Comparison of ENCODE assay signal across 14 cellular contexts in genomic region chr22:20889904-20890303, GRCh38. TPM values are rescaled to one million over a fixed set of nuclear protein-coding genes. Genes with fewer than 3 reads are reported as not detected.
DNase-seq lines count a peak whose midpoint lies in the region; ATAC-seq and TF ChIP-seq lines count a peak whose summit lies in the region.
"Had no signal": no experiment of that assay in that cellular context is flagged by ENCODE, and none has a peak within 500 bp of the region (broad histone marks: within the 10 kb centered on the region; RNA-seq: fewer than 3 reads in every experiment).

No MANE protein-coding gene starts in this region.

- H3K4me1 ChIP-seq in endodermal cell (ENCODE audit: control insufficient read depth, insufficient read depth, low read length) (peaks cover 5% of the 10 kb centered on the region), neural progenitor cell (no peaks in the 10 kb centered on the region), foreskin keratinocyte (no peaks in the 10 kb centered on the region)

- DNase-seq in WERI-Rb-1 (no peak), endodermal cell (no peak), neural progenitor cell (ENCODE audit: low spot score) (no peak), GM19238 (ENCODE audit: insufficient read length, low spot score) (no peak), chondrocyte (ENCODE audit: low spot score) (no peak), foreskin keratinocyte (no peak)
- DNase-seq: C1 segment of cervical spinal cord; Caco-2; CD4-positive, alpha-beta memory T cell; DMS153; DND-41; H9 had no signal

- H3K4me1 Mint-ChIP-seq in endodermal cell, result peaks cover 21% of the 10 kb centered on the region
- peaks cover 4% of the 10 kb centered on the region for H3K4me1 Mint-ChIP-seq in neural progenitor cell
- H3K4me1 Mint-ChIP-seq in chondrocyte (ENCODE audit: low read depth), result peaks cover 4% of the 10 kb centered on the region
- H3K4me1 Mint-ChIP-seq: CD4-positive, alpha-beta memory T cell; GM23338 had no signal

- H3K79me2 ChIP-seq in neural progenitor cell (ENCODE audit: low read depth), result no peaks in the 10 kb centered on the region

- H3K36me3 Mint-ChIP-seq in endodermal cell (ENCODE audit: low read depth) (peaks cover 21% of the 10 kb centered on the region), neural progenitor cell (peaks cover 7% of the 10 kb centered on the region), chondrocyte (ENCODE audit: low read depth) (peaks cover 19% of the 10 kb centered on the region)

- H3K4me3 ChIP-seq in WERI-Rb-1 (ENCODE audit: low read depth, low read length), result no peak overlapping the region
- H3K4me3 ChIP-seq in endodermal cell (ENCODE audit: low read length), result no peak overlapping the region
- no peak overlapping the region for H3K4me3 ChIP-seq in neural progenitor cell
- H3K4me3 ChIP-seq: GM23338 had no signal

- H3K27me3 Mint-ChIP-seq in endodermal cell (ENCODE audit: insufficient read depth), result no peaks in the 10 kb centered on the region
- H3K27me3 Mint-ChIP-seq in neural progenitor cell (ENCODE audit: insufficient read depth, low read depth), result peaks cover 6% of the 10 kb centered on the region
- no peaks in the 10 kb centered on the region for H3K27me3 Mint-ChIP-seq in chondrocyte (ENCODE audit: low read depth)

- peak overlapping the region; percentile 3 for H3K27ac Mint-ChIP-seq in endodermal cell
- H3K27ac Mint-ChIP-seq in neural progenitor cell, result no peak overlapping the region
- no peak overlapping the region for H3K27ac Mint-ChIP-seq in chondrocyte (ENCODE audit: unreplicated experiment)
- H3K27ac Mint-ChIP-seq: GM23338 had no signal

- H3K9ac ChIP-seq in endodermal cell (ENCODE audit: extremely low read depth, low read length, poor library complexity, severe bottlenecking) (no peak overlapping the region), neural progenitor cell (peak overlapping the region; percentile 20)

- H3K27me3 ChIP-seq in WERI-Rb-1 (ENCODE audit: insufficient read depth, low read depth, severe bottlenecking), result no peaks in the 10 kb centered on the region
- H3K27me3 ChIP-seq in endodermal cell (ENCODE audit: control insufficient read depth, insufficient read depth, low read length, poor library complexity, severe bottlenecking), result no peaks in the 10 kb centered on the region
- H3K27me3 ChIP-seq in neural progenitor cell, result no peaks in the 10 kb centered on the region
- H3K27me3 ChIP-seq in foreskin keratinocyte, result no peaks in the 10 kb centered on the region

- H3K4me2 ChIP-seq in neural progenitor cell, result no peak overlapping the region
- H3K4me2 ChIP-seq: GM23338 had no signal

- no peaks in the 10 kb centered on the region for H3F3A ChIP-seq in neural progenitor cell (ENCODE audit: low read depth)

- H3K9me3 Mint-ChIP-seq in endodermal cell (no peaks in the 10 kb centered on the region), neural progenitor cell (no peaks in the 10 kb centered on the region), chondrocyte (ENCODE audit: low read depth) (no peaks in the 10 kb centered on the region)
- H3K9me3 Mint-ChIP-seq: CD4-positive, alpha-beta memory T cell; GM23338; H9 had no signal

- WGBS in endodermal cell (ENCODE audit: insufficient coverage in 1 of 2, insufficient read length in 1 of 2), 2 experiments, result 93 to 94% methylated on average over 9 of the region's 9 CpGs

- TF ChIP-seq CTCF in WERI-Rb-1 (IDR thresholded peaks at IDR 0.05; ENCODE audit: low read depth, low read length) (no peak), endodermal cell (conservative IDR thresholded peaks at IDR 0.05) (no peak), neural progenitor cell (IDR thresholded peaks at IDR 0.05) (no peak), chondrocyte (IDR thresholded peaks at IDR 0.05) (no peak), foreskin keratinocyte (conservative IDR thresholded peaks at IDR 0.05) (no peak)

- H4K20me1 ChIP-seq in neural progenitor cell (ENCODE audit: low read depth), result no peaks in the 10 kb centered on the region

- no peaks in the 10 kb centered on the region for H3K9me3 ChIP-seq in WERI-Rb-1 (ENCODE audit: severe bottlenecking)
- no peaks in the 10 kb centered on the region for H3K9me3 ChIP-seq in endodermal cell (ENCODE audit: control insufficient read depth, low read length)
- H3K9me3 ChIP-seq in neural progenitor cell (ENCODE audit: low read depth), result no peaks in the 10 kb centered on the region
- H3K9me3 ChIP-seq: Caco-2 had no signal

- no peak for ATAC-seq in foreskin keratinocyte
- ATAC-seq: GM23338, HCT116 had no signal

- H2AFZ ChIP-seq in neural progenitor cell (replicated peaks), result no peak overlapping the region
- H2AFZ ChIP-seq: GM23338 had no signal

- H3K27ac ChIP-seq in WERI-Rb-1 (peak overlapping the region; percentile 29), endodermal cell (ENCODE audit: low read depth, low read length) (no peak overlapping the region), neural progenitor cell (no peak overlapping the region), foreskin keratinocyte (no peak overlapping the region)

- H3K4me3 Mint-ChIP-seq in endodermal cell (no peak overlapping the region), neural progenitor cell (no peak overlapping the region), chondrocyte (ENCODE audit: unreplicated experiment) (no peak overlapping the region)
- H3K4me3 Mint-ChIP-seq: GM23338, H9 had no signal

- H3K36me3 ChIP-seq in WERI-Rb-1 (peaks cover 31% of the 10 kb centered on the region), endodermal cell (ENCODE audit: control insufficient read depth, insufficient read depth, low read length) (peaks cover 14% of the 10 kb centered on the region), neural progenitor cell (no peaks in the 10 kb centered on the region)

RNA-seq across cellular contexts. Expression of gene CRKL, which starts 27.3 kb away (rescaled TPM):
- total RNA-seq in endodermal cell (100 to 1,000 TPM in 1 of 2 donors, 10 to 100 TPM in 1; 89.5 to 104 TPM), neural progenitor cell (ENCODE audit: low replicate concordance) (91.0 and 109 TPM in 2 replicates), chondrocyte (45.3 to 49.2 TPM (median 46.3 TPM) in 3 replicates), foreskin keratinocyte (63.4 and 64.7 TPM in 2 replicates)
- polyA plus RNA-seq in endodermal cell (2013, experiment 1 of 2), result 50.0 TPM
- polyA plus RNA-seq in endodermal cell (2013, experiment 2 of 2), result 52.3 TPM
- 18.0 and 22.1 TPM in 2 replicates for polyA plus RNA-seq in foreskin keratinocyte

RNA-seq across cellular contexts. Expression of gene SNAP29, which starts 31.1 kb away (rescaled TPM):
- 10 to 100 TPM; 16.5 to 21.8 TPM for total RNA-seq in endodermal cell
- polyA plus RNA-seq in endodermal cell (2013, experiment 1 of 2), result 17.1 TPM
- 18.4 TPM for polyA plus RNA-seq in endodermal cell (2013, experiment 2 of 2)
- total RNA-seq in neural progenitor cell (ENCODE audit: low replicate concordance), result 5.6 and 7.1 TPM in 2 replicates
- total RNA-seq in chondrocyte, result 25.3 to 26.3 TPM (median 25.8 TPM) in 3 replicates
- 16.3 and 17.7 TPM in 2 replicates for total RNA-seq in foreskin keratinocyte
- 29.2 and 36.5 TPM in 2 replicates for polyA plus RNA-seq in foreskin keratinocyte

RNA-seq across cellular contexts. Expression of gene PI4KA, which starts 31.3 kb away (rescaled TPM):
- 10 to 100 TPM; 49.0 to 62.0 TPM for total RNA-seq in endodermal cell
- 35.3 TPM for polyA plus RNA-seq in endodermal cell (2013, experiment 1 of 2)
- 33.2 TPM for polyA plus RNA-seq in endodermal cell (2013, experiment 2 of 2)
- total RNA-seq in neural progenitor cell (ENCODE audit: low replicate concordance), result 24.4 and 43.3 TPM in 2 replicates
- 68.3 to 87.9 TPM (median 72.3 TPM) in 3 replicates for total RNA-seq in chondrocyte
- total RNA-seq in foreskin keratinocyte, result 26.0 and 27.9 TPM in 2 replicates
- 19.7 and 20.9 TPM in 2 replicates for polyA plus RNA-seq in foreskin keratinocyte
